Comparison of ENCODE assay signal across 2 cellular contexts in the genomic region with DNA sequence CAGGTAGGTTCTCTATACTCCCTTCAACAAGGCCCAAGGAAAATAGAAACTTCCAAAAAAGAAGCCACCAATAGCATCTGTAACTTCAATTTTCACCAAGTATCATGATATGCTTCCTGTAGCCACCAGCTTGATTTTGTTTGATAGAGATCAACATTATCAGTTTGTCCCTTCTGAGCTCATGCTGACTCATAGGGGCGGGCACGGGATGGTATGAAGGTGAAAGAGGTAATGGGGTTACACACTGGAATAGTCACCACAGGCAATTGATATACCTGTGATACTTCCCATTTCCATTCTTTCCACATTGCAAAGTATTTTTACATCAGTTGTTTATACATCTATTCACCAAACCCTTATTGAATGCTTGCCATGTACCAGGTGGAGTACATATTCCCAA.
A peak's percentile ranks its signal among the peaks of the same experiment; 100 is the strongest.
TF ChIP-seq lines count a peak whose summit lies in the region.

No MANE protein-coding gene starts in this region.

TF ChIP-seq in HCT116, 20 proteins besides CTCF, POLR2A, EP300 and RAD21:
- TF ChIP-seq FOSL1 (IDR thresholded peaks at IDR 0.05; ENCODE audit: low read depth) (peak; percentile 88), SRF (IDR thresholded peaks at IDR 0.05; ENCODE audit: low read depth) (peak; percentile 34; the same call in 1 of the 2 replicates), CBX3 (IDR thresholded peaks at IDR 0.05; ENCODE audit: low read depth) (peak; percentile 71; the same call in 1 of the 2 replicates), JUND (IDR thresholded peaks at IDR 0.05) (peak; percentile 76), SP1 (IDR thresholded peaks at IDR 0.05; ENCODE audit: low read depth) (peak; percentile 64), CEBPB (IDR thresholded peaks at IDR 0.05; ENCODE audit: low read depth) (0 out of 2 replicates have a peak, but pooled peaks have one; percentile 29), POLR2AphosphoS5 (IDR thresholded peaks at IDR 0.05; ENCODE audit: low read depth, low read length) (no peak)
- TF ChIP-seq, protein P1, sequence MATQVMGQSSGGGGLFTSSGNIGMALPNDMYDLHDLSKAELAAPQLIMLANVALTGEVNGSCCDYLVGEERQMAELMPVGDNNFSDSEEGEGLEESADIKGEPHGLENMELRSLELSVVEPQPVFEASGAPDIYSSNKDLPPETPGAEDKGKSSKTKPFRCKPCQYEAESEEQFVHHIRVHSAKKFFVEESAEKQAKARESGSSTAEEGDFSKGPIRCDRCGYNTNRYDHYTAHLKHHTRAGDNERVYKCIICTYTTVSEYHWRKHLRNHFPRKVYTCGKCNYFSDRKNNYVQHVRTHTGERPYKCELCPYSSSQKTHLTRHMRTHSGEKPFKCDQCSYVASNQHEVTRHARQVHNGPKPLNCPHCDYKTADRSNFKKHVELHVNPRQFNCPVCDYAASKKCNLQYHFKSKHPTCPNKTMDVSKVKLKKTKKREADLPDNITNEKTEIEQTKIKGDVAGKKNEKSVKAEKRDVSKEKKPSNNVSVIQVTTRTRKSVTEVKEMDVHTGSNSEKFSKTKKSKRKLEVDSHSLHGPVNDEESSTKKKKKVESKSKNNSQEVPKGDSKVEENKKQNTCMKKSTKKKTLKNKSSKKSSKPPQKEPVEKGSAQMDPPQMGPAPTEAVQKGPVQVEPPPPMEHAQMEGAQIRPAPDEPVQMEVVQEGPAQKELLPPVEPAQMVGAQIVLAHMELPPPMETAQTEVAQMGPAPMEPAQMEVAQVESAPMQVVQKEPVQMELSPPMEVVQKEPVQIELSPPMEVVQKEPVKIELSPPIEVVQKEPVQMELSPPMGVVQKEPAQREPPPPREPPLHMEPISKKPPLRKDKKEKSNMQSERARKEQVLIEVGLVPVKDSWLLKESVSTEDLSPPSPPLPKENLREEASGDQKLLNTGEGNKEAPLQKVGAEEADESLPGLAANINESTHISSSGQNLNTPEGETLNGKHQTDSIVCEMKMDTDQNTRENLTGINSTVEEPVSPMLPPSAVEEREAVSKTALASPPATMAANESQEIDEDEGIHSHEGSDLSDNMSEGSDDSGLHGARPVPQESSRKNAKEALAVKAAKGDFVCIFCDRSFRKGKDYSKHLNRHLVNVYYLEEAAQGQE (IDR thresholded peaks at IDR 0.05; ENCODE audit: low read depth): no peak
- TF ChIP-seq, protein P2, sequence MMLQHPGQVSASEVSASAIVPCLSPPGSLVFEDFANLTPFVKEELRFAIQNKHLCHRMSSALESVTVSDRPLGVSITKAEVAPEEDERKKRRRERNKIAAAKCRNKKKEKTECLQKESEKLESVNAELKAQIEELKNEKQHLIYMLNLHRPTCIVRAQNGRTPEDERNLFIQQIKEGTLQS (IDR thresholded peaks at IDR 0.05): no peak

TF ChIP-seq in K562, 482 proteins besides CTCF, POLR2A, EP300 and RAD21:
- TF ChIP-seq LCOR (CRISPR knock-in tag; IDR thresholded peaks at IDR 0.05): no peak
- TF ChIP-seq ZNF41 (CRISPR knock-in tag; conservative IDR thresholded peaks at IDR 0.05): no peak
- TF ChIP-seq FOSL1 (tag; conservative IDR thresholded peaks at IDR 0.05): peak; percentile 51
